In genomic region chr4:163165217-163166017, GRCh38 we compare ENCODE assay signal across 7 cellular contexts. TPM values are rescaled to one million over a fixed set of nuclear protein-coding genes. Genes with fewer than 3 reads are reported as not detected.
DNase-seq lines count a peak whose midpoint lies in the region; ATAC-seq and TF ChIP-seq lines count a peak whose summit lies in the region.

No MANE protein-coding gene starts in this region.

- intact Hi-C loops in esophagus squamous epithelium (cut with DNase I) = no loop called here

- peak overlapping the region; percentile 11 for H3K27ac Mint-ChIP-seq in GM23338

- H3K79me2 ChIP-seq in GM23338 (replicated peaks; ENCODE audit: insufficient read depth) (peaks cover 62% of the 10 kb centered on the region), trophoblast cell (ENCODE audit: control insufficient read depth, insufficient read depth, low read length, poor library complexity) (peaks cover 3% of the 10 kb centered on the region)

- no peak overlapping the region for H2BK5ac ChIP-seq in trophoblast cell (ENCODE audit: low read depth, low read length, poor library complexity)

- H3K9me2 ChIP-seq in GM23338 (ENCODE audit: insufficient read depth) = no peaks in the 10 kb centered on the region

- H3K4me1 ChIP-seq in GM23338 (ENCODE audit: insufficient read depth) (peaks cover 33% of the 10 kb centered on the region), esophagus squamous epithelium (peaks cover 0 to 38% (median 7%) of the 10 kb centered on the region in 3 donors), trophoblast cell (ENCODE audit: control insufficient read depth in 1 of 2, insufficient read depth in 2 of 2, low read length in 2 of 2) (peaks cover 0 to 4% of the 10 kb centered on the region in 2 experiments)

- no peak overlapping the region for H3K14ac ChIP-seq in trophoblast cell (ENCODE audit: low read length)

- no peak overlapping the region for H3K9ac ChIP-seq in trophoblast cell (ENCODE audit: low read length)

- no peak overlapping the region for H2BK120ac ChIP-seq in trophoblast cell (ENCODE audit: insufficient read depth, low read length, poor library complexity)

- H3K27me3 Mint-ChIP-seq in GM23338 (ENCODE audit: insufficient read depth, low read depth, poor library complexity) = peaks cover 7% of the 10 kb centered on the region

- H3K27me3 ChIP-seq in GM23338 (ENCODE audit: insufficient read depth) (no peaks in the 10 kb centered on the region), esophagus squamous epithelium (no peaks in the 10 kb centered on the region), trophoblast cell (ENCODE audit: insufficient read depth, low read length) (no peaks in the 10 kb centered on the region)

- H3K36me3 ChIP-seq in GM23338 (ENCODE audit: insufficient read depth) = peaks cover 14% of the 10 kb centered on the region; the same call in 1 of the 2 replicates
- peaks cover 0 to 31% (median 0%) of the 10 kb centered on the region in 3 donors for H3K36me3 ChIP-seq in esophagus squamous epithelium
- peaks cover 0 to 3% of the 10 kb centered on the region in 2 experiments for H3K36me3 ChIP-seq in trophoblast cell (ENCODE audit: control insufficient read depth in 1 of 2, insufficient read depth in 2 of 2, low read length in 2 of 2)

- H2BK12ac ChIP-seq in trophoblast cell (ENCODE audit: low read length) = no peak overlapping the region

- no peak overlapping the region for H3K27ac ChIP-seq in GM23338 (ENCODE audit: low read depth)
- H3K27ac ChIP-seq in esophagus squamous epithelium = peak overlapping the region in 3 of 4 donors; percentile 87 to 93 (median 91)
- H3K27ac ChIP-seq in trophoblast cell (ENCODE audit: low read depth, low read length) = no peak overlapping the region

- no peaks in the 10 kb centered on the region for H3F3A ChIP-seq in GM23338 (replicated peaks; ENCODE audit: low read depth)

- peaks cover 3% of the 10 kb centered on the region for H3K79me1 ChIP-seq in trophoblast cell (ENCODE audit: low read length)

- H3K23ac ChIP-seq in trophoblast cell (ENCODE audit: low read length) = no peak overlapping the region

- 3% methylated on average over 7 of the region's 7 CpGs for WGBS in esophagus squamous epithelium, 2 donors
- WGBS in trophoblast cell (ENCODE audit: extremely low coverage, insufficient coverage, insufficient read length) = no CpG with 5 or more reads among the region's 7 CpGs

- H3K4me2 ChIP-seq in GM23338 (peak overlapping the region; percentile 88), trophoblast cell (ENCODE audit: low read length) (peak overlapping the region; percentile 71)

- peak overlapping the region; percentile 81 for H3K4me3 Mint-ChIP-seq in GM23338

- TF ChIP-seq CTCF in GM23338 (conservative IDR thresholded peaks at IDR 0.05; ENCODE audit: low read depth in 2 of 2) = no peak
- no peak for TF ChIP-seq CTCF in esophagus squamous epithelium (IDR thresholded peaks at IDR 0.05)

- no peak overlapping the region for H4K8ac ChIP-seq in trophoblast cell (ENCODE audit: low read depth, low read length)

- DNase-seq in GM23338 (ENCODE audit: low spot score) = no peak
- peak; percentile 21 for DNase-seq in RPMI8226
- DNase-seq in esophagus squamous epithelium (lab: John Stamatoyannopoulos, UW) = no peak
- no peak for DNase-seq in trophoblast cell
- no peak for DNase-seq in stimulated activated CD4-positive, alpha-beta T cell treated with anti-CD3 and anti-CD28 coated beads, Interleukin-4, amount 100 ng/mL, for 24 hours
- no peak for DNase-seq in NCI-H2081 (lab: John Stamatoyannopoulos, UW)

- peaks cover 18% of the 10 kb centered on the region for H4K20me1 ChIP-seq in GM23338 (replicated peaks; ENCODE audit: insufficient read depth)

- H4K91ac ChIP-seq in trophoblast cell (ENCODE audit: low read depth, low read length) = no peak overlapping the region

- ATAC-seq in GM23338 = no peak
- no peak for ATAC-seq in GM21367 (IDR thresholded peaks at IDR 0.05; ENCODE audit: unreplicated experiment)

- peaks cover 31% of the 10 kb centered on the region for H3K36me3 Mint-ChIP-seq in GM23338 (ENCODE audit: low read depth)

- TF ChIP-seq POLR2A in esophagus squamous epithelium (IDR thresholded peaks at IDR 0.05) = no peak

- H3K4me3 ChIP-seq in GM23338 = peak overlapping the region; percentile 77
- H3K4me3 ChIP-seq in esophagus squamous epithelium = peak overlapping the region; percentile 77 to 97 (median 86)
- no peak overlapping the region for H3K4me3 ChIP-seq in trophoblast cell (ENCODE audit: low read depth, low read length)

- no peak overlapping the region for H3K18ac ChIP-seq in trophoblast cell (ENCODE audit: low read length)

- no peak overlapping the region for H4K12ac ChIP-seq in trophoblast cell (ENCODE audit: low read depth, low read length)

- H3K4ac ChIP-seq in trophoblast cell (ENCODE audit: low read depth, low read length) = no peak overlapping the region

- H3K4me1 Mint-ChIP-seq in GM23338 = peaks cover 20% of the 10 kb centered on the region

- H3K9me3 Mint-ChIP-seq in GM23338 = no peaks in the 10 kb centered on the region

- H2AK5ac ChIP-seq in trophoblast cell (ENCODE audit: low read length) = no peak overlapping the region

- H2AFZ ChIP-seq in GM23338 = no peak overlapping the region
- H2AFZ ChIP-seq in trophoblast cell (ENCODE audit: insufficient read depth, low read length, poor library complexity) = no peak overlapping the region

- H3K9me3 ChIP-seq in esophagus squamous epithelium (no peaks in the 10 kb centered on the region), trophoblast cell (ENCODE audit: insufficient read depth, low read depth, low read length) (no peaks in the 10 kb centered on the region)

TF ChIP-seq in GM23338, 12 proteins besides CTCF, POLR2A, EP300 and RAD21 (continues in another document):
- no peak for TF ChIP-seq ETS1 (IDR thresholded peaks at IDR 0.05)
- no peak for TF ChIP-seq STAT1 (IDR thresholded peaks at IDR 0.05; ENCODE audit: unreplicated experiment)

RNA-seq across cellular contexts. Expression of gene NAF1, which starts 1.3 kb away (rescaled TPM):
- 44.3 and 51.2 TPM in 2 replicates for total RNA-seq in GM23338 (2014; rRNA removed; shearing (Covaris generic))
- polyA plus RNA-seq in GM23338 (2016; fragmentation: Nextera tagmentation; extraction: Ambion mirVana) = 17.5 and 18.6 TPM in 2 replicates
- total RNA-seq in esophagus squamous epithelium = 10 to 100 TPM in 3 of 4 donors, 1 to 10 TPM in 1; 9.2 to 23.7 (median 14.0) TPM
- polyA plus RNA-seq in trophoblast cell (2013) = 10.8 and 11.7 TPM in 2 replicates

Comparison
In these comparisons a context has a peak if more than half of its experiments do, and no peak if none do; other contexts are left out.
1. H3K27ac ChIP-seq: peak in esophagus squamous epithelium (3 of 4); none in GM23338 (single experiment) and trophoblast cell (single experiment).